ENCODE assay signal across 14 cellular contexts in the genomic region with DNA sequence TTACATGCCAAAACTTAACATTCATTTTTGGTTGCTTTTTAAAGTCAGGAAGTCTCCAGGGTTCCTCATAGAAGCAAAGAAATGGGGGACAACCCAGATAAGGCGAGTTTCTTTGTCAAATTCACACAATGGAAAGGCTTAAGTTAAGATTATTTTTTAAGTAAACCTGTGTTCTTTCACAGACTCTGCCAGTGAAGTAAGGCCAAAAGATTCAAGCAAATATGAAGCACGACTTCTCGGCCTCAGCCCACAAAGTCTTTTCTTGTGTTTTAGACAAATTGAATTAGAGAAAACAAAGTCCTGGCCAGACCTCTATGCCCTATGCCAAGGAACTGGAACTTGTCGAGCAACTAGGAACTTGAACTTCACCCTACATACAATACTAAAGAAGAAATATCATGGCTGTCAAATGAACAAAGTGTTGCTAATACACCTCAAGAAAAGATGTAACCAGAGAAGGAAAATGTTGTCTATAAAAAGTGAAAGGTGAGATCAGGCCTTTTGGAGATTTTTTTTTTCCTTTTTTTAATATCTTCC.
DNase-seq lines count a peak whose midpoint lies in the region; ATAC-seq and TF ChIP-seq lines count a peak whose summit lies in the region.
"Had no signal": no experiment of that assay in that cellular context is flagged by ENCODE, and none has a peak within 500 bp of the region (broad histone marks: within the 10 kb centered on the region; RNA-seq: fewer than 3 reads in every experiment).

No MANE protein-coding gene starts in this region.

- ATAC-seq in CD4-positive, alpha-beta T cell (ENCODE audit: poor library complexity), result no peak
- ATAC-seq in HG03457 (IDR thresholded peaks at IDR 0.05; ENCODE audit: unreplicated experiment) (no peak), GM18907 (IDR thresholded peaks at IDR 0.05; ENCODE audit: unreplicated experiment) (no peak)

- no peaks in the 10 kb centered on the region for H3K36me3 ChIP-seq in SK-N-MC (ENCODE audit: insufficient read depth, low read length)
- no peaks in the 10 kb centered on the region for H3K36me3 ChIP-seq in rectal smooth muscle tissue (ENCODE audit: control insufficient read depth, insufficient read depth, low read length)
- H3K36me3 ChIP-seq: pancreas, vagina had no signal

- H3K4me3 Mint-ChIP-seq in CD4-positive, alpha-beta T cell, result no peak overlapping the region
- H3K4me3 Mint-ChIP-seq in immature natural killer cell, result no peak overlapping the region
- H3K4me3 Mint-ChIP-seq: mesothelial cell of epicardium had no signal

- H3K9ac ChIP-seq in SK-N-MC (ENCODE audit: insufficient read length), result no peak overlapping the region
- no peak overlapping the region for H3K9ac ChIP-seq in rectal smooth muscle tissue (ENCODE audit: low read length)

- H3K9me3 Mint-ChIP-seq in CD4-positive, alpha-beta T cell, result peaks cover 2% of the 10 kb centered on the region
- peaks cover 0 to 2% (median 0%) of the 10 kb centered on the region in 6 donors for H3K9me3 Mint-ChIP-seq in immature natural killer cell

- no peaks in the 10 kb centered on the region for H3K36me3 Mint-ChIP-seq in CD4-positive, alpha-beta T cell (ENCODE audit: low read depth)
- H3K36me3 Mint-ChIP-seq in immature natural killer cell, result peaks cover 0 to 5% (median 0%) of the 10 kb centered on the region in 3 donors
- H3K36me3 Mint-ChIP-seq: mesothelial cell of epicardium had no signal

- no peak for DNase-seq in CD4-positive, alpha-beta T cell
- no peak for DNase-seq in SK-N-MC (ENCODE audit: low read depth, low spot score)
- peak; percentile 67 for DNase-seq in fibroblast of pulmonary artery (ENCODE audit: low read depth)
- no peak for DNase-seq in GM19240 (ENCODE audit: insufficient read length, low spot score)
- no peak for DNase-seq in immature natural killer cell
- DNase-seq: NCI-H1092 treated with DMSO at 0.1 percent for 48 hours, NCI-H345 had no signal

- peak overlapping the region; percentile 17 for H3K27ac Mint-ChIP-seq in CD4-positive, alpha-beta T cell
- no peak overlapping the region for H3K27ac Mint-ChIP-seq in immature natural killer cell
- H3K27ac Mint-ChIP-seq: mesothelial cell of epicardium had no signal

- H3K27me3 ChIP-seq in CD4-positive, alpha-beta T cell (ENCODE audit: control insufficient read depth, insufficient read depth, low read length), result no peaks in the 10 kb centered on the region
- no peaks in the 10 kb centered on the region for H3K27me3 ChIP-seq in rectal smooth muscle tissue (ENCODE audit: control insufficient read depth, insufficient read depth, low read length)
- H3K27me3 ChIP-seq: pancreas, vagina had no signal

- no peaks in the 10 kb centered on the region for H3K9me3 ChIP-seq in CD4-positive, alpha-beta T cell (ENCODE audit: control insufficient read depth, low read length)
- H3K9me3 ChIP-seq in SK-N-MC (ENCODE audit: low read depth, low read length), result no peaks in the 10 kb centered on the region
- H3K9me3 ChIP-seq: pancreas, vagina had no signal

- H3K4me3 ChIP-seq in SK-N-MC (no peak overlapping the region), fibroblast of pulmonary artery (replicated peaks; ENCODE audit: low read depth, low read length) (no peak overlapping the region), rectal smooth muscle tissue (ENCODE audit: low read length) (no peak overlapping the region)
- H3K4me3 ChIP-seq: pancreas, vagina had no signal

- peaks cover 9% of the 10 kb centered on the region for H3K4me1 ChIP-seq in rectal smooth muscle tissue (ENCODE audit: control insufficient read depth, insufficient read depth, low read length)
- H3K4me1 ChIP-seq: pancreas had no signal

- intact Hi-C loops in CD4-positive, alpha-beta T cell (cut with DNase I, micrococcal nuclease), result no loop called here

- no peaks in the 10 kb centered on the region for H3K27me3 Mint-ChIP-seq in CD4-positive, alpha-beta T cell
- peaks cover 0 to 4% (median 1%) of the 10 kb centered on the region in 3 donors for H3K27me3 Mint-ChIP-seq in immature natural killer cell (ENCODE audit: low read depth in 3 of 3)

- peaks cover 14% of the 10 kb centered on the region for H3K4me1 Mint-ChIP-seq in CD4-positive, alpha-beta T cell (ENCODE audit: low read depth)
- peaks cover 3 to 8% of the 10 kb centered on the region in 2 donors for H3K4me1 Mint-ChIP-seq in immature natural killer cell

- no peak for TF ChIP-seq CTCF in CD4-positive, alpha-beta T cell (IDR thresholded peaks at IDR 0.05)
- no peak for TF ChIP-seq CTCF in fibroblast of pulmonary artery (IDR thresholded peaks at IDR 0.05; ENCODE audit: low read length, missing control alignments)

- POLR2A ChIA-PET in CD4-positive, alpha-beta T cell (lab: Charles Lee), result no interaction called here

- H3K27ac ChIP-seq in CD4-positive, alpha-beta T cell (ENCODE audit: low read depth, low read length), result no peak overlapping the region
- peak overlapping the region; percentile 26; the same call in 1 of the 2 replicates for H3K27ac ChIP-seq in SK-N-MC
- H3K27ac ChIP-seq in rectal smooth muscle tissue (ENCODE audit: low read depth, low read length), result peak overlapping the region; percentile 67
- H3K27ac ChIP-seq: vagina, VCaP had no signal

- CTCF ChIA-PET in CD4-positive, alpha-beta T cell (lab: Charles Lee), result no interaction called here
